Comparison of ENCODE assay signal across 10 cellular contexts in genomic region chr6:157556671-157557430, GRCh38.
A peak's percentile ranks its signal among the peaks of the same experiment; 100 is the strongest.
DNase-seq lines count a peak whose midpoint lies in the region; ATAC-seq and TF ChIP-seq lines count a peak whose summit lies in the region.
"Had no signal": no experiment of that assay in that cellular context is flagged by ENCODE, and none has a peak within 500 bp of the region (broad histone marks: within the 10 kb centered on the region; RNA-seq: fewer than 3 reads in every experiment).

No MANE protein-coding gene starts in this region.

- H3K27ac ChIP-seq in H9 (ENCODE audit: insufficient read length, low read depth, low read length) (no peak overlapping the region), Peyer's patch (peak overlapping the region; percentile 28 to 78 (median 58)), lower lobe of right lung (no peak overlapping the region)

- no peak for TF ChIP-seq CTCF in H9 (conservative IDR thresholded peaks at IDR 0.05)
- TF ChIP-seq CTCF in Peyer's patch (IDR thresholded peaks at IDR 0.05): no peak
- no peak for TF ChIP-seq CTCF in lower lobe of right lung (IDR thresholded peaks at IDR 0.05)

- no peak overlapping the region; a peak in 1 of 5 replicates for H3K4me3 Mint-ChIP-seq in H9

- H3K36me3 ChIP-seq in Peyer's patch (no peaks in the 10 kb centered on the region), lower lobe of right lung (no peaks in the 10 kb centered on the region)

- H3K27me3 ChIP-seq in H9 (ENCODE audit: insufficient read depth, low read length) (no peaks in the 10 kb centered on the region), Peyer's patch (no peaks in the 10 kb centered on the region), lower lobe of right lung (ENCODE audit: low read depth) (no peaks in the 10 kb centered on the region)

- no peak overlapping the region for H2BK20ac ChIP-seq in H9 (ENCODE audit: low read depth, low read length, poor library complexity, severe bottlenecking)

- H3T11ph ChIP-seq in H9 (ENCODE audit: low read length): no peak overlapping the region

- peaks cover 47 to 50% of the 10 kb centered on the region in 2 experiments for H3K4me1 Mint-ChIP-seq in H9

- H3K23ac ChIP-seq in H9 (ENCODE audit: insufficient read length, low read depth, low read length): no peak overlapping the region

- TF ChIP-seq POLR2A in Peyer's patch (IDR thresholded peaks at IDR 0.05): no peak

- no peak overlapping the region for H3K14ac ChIP-seq in H9 (ENCODE audit: insufficient read depth, low read length)

- DNase-seq in COLO668 (lab: John Stamatoyannopoulos, UW; ENCODE audit: unreplicated experiment): peak; percentile 72
- DNase-seq in H9: no peak
- peak in 1 of 3 donors; percentile 56 for DNase-seq in Peyer's patch
- DNase-seq in lower lobe of right lung: no peak
- no peak for DNase-seq in ecto neural progenitor cell (ENCODE audit: low spot score)
- no peak for DNase-seq in CD1c-positive myeloid dendritic cell (ENCODE audit: extremely low spot score)
- DNase-seq in HuH-7.5 (ENCODE audit: low spot score): no peak
- DNase-seq: activated CD4-positive, alpha-beta T cell treated with anti-CD3 and anti-CD28 coated beads, Interleukin-2, amount 50 U/mL, for 1 hour; NK-92 treated with Interleukin-12 subunit alpha and Interleukin-12 subunit beta, amount 100 ng/mL, for 24 hours had no signal

- H4K8ac ChIP-seq in H9 (replicated peaks; ENCODE audit: insufficient read length, low read depth, low read length): no peak overlapping the region

- H3K4me3 ChIP-seq in Peyer's patch: no peak overlapping the region
- no peak overlapping the region for H3K4me3 ChIP-seq in lower lobe of right lung

- no peak overlapping the region for H2BK15ac ChIP-seq in H9 (ENCODE audit: low read depth, low read length)

- ATAC-seq in lower lobe of right lung (peak; percentile 31 to 48), GM21576 (IDR thresholded peaks at IDR 0.05; ENCODE audit: unreplicated experiment) (no peak)

- H4K20me1 ChIP-seq in H9 (ENCODE audit: control insufficient read depth, insufficient read depth, insufficient read length): no peaks in the 10 kb centered on the region

- no peak overlapping the region for H4K91ac ChIP-seq in H9 (ENCODE audit: insufficient read length, low read depth, low read length)

- no peaks in the 10 kb centered on the region for H3K9me3 Mint-ChIP-seq in H9

- H3K36me3 Mint-ChIP-seq in H9 (ENCODE audit: insufficient read depth in 1 of 3, low read depth in 3 of 3): peaks cover 0 to under 1% (median 0%) of the 10 kb centered on the region in 3 experiments; a peak in 1 of 7 replicates

- H3K79me1 ChIP-seq in H9 (ENCODE audit: insufficient read depth, low read depth, low read length, poor library complexity, severe bottlenecking): no peaks in the 10 kb centered on the region

- no peak overlapping the region for H2AK5ac ChIP-seq in H9 (ENCODE audit: insufficient read length, low read length)

- no peak overlapping the region for H3K9ac ChIP-seq in H9 (ENCODE audit: extremely low read depth, insufficient read length, low read length)

- peaks cover 4% of the 10 kb centered on the region for H3K23me2 ChIP-seq in H9 (ENCODE audit: insufficient read length, low read depth, low read length, poor library complexity, severe bottlenecking)

- peak overlapping the region in 2 of 3 experiments; percentile 24 to 90; a peak in 4 of 7 replicates for H3K27ac Mint-ChIP-seq in H9

- intact Hi-C loops in lower lobe of right lung (cut with DNase I): no loop called here

- no peak overlapping the region for H3K4ac ChIP-seq in H9 (ENCODE audit: low read depth, low read length)

- H3K27me3 Mint-ChIP-seq in H9 (ENCODE audit: low read depth): peaks cover 4% of the 10 kb centered on the region

- H2AFZ ChIP-seq in H9 (ENCODE audit: low read length): no peak overlapping the region

- no peak overlapping the region for H2BK120ac ChIP-seq in H9 (ENCODE audit: low read depth, low read length, poor library complexity, severe bottlenecking)

- H3K4me2 ChIP-seq in H9 (ENCODE audit: insufficient read depth, insufficient read length, low read length): no peak overlapping the region

- no peaks in the 10 kb centered on the region for H3K79me2 ChIP-seq in H9 (ENCODE audit: insufficient read depth, low read length)

- no peak overlapping the region for H2BK5ac ChIP-seq in H9 (ENCODE audit: insufficient read length, low read length)

- H4K5ac ChIP-seq in H9 (ENCODE audit: insufficient read length, low read depth, low read length): no peak overlapping the region

- H3K9me3 ChIP-seq in H9 (ENCODE audit: control insufficient read depth, low read depth, low read length): no peaks in the 10 kb centered on the region
- H3K9me3 ChIP-seq in Peyer's patch: no peaks in the 10 kb centered on the region
- H3K9me3 ChIP-seq in lower lobe of right lung: no peaks in the 10 kb centered on the region

- no peak overlapping the region for H3K56ac ChIP-seq in H9 (ENCODE audit: insufficient read length, low read depth, low read length)

- H2BK12ac ChIP-seq in H9 (ENCODE audit: insufficient read length, low read depth, low read length): no peak overlapping the region

- H3K4me1 ChIP-seq in H9 (ENCODE audit: insufficient read depth, low read length) (peaks cover 11% of the 10 kb centered on the region), Peyer's patch (peaks cover 0 to 33% (median 15%) of the 10 kb centered on the region in 4 donors), lower lobe of right lung (no peaks in the 10 kb centered on the region)

- no CpG with 5 or more reads among the region's 21 CpGs for WGBS in H9 (ENCODE audit: extremely low coverage, insufficient read length, low lambda C conversion rate)

- no peak overlapping the region for H3K18ac ChIP-seq in H9 (ENCODE audit: insufficient read length, low read depth, low read length)

Comparison
In these comparisons a context has a peak if more than half of its experiments do, and no peak if none do; other contexts are left out.
1. H3K27ac ChIP-seq: peak in Peyer's patch (4 of 4); none in H9 (single experiment) and lower lobe of right lung (single experiment).